In genomic region chr1:220888665-220888986, GRCh38 we compare ENCODE assay signal across 19 cellular contexts. TPM values are rescaled to one million over a fixed set of nuclear protein-coding genes. Genes with fewer than 3 reads are reported as not detected.
DNase-seq lines count a peak whose midpoint lies in the region; ATAC-seq and TF ChIP-seq lines count a peak whose summit lies in the region.
"Had no signal": no experiment of that assay in that cellular context is flagged by ENCODE, and none has a peak within 500 bp of the region (broad histone marks: within the 10 kb centered on the region; RNA-seq: fewer than 3 reads in every experiment).

No MANE protein-coding gene starts in this region.

- H2BK5ac ChIP-seq in H9 (ENCODE audit: insufficient read length, low read length) = no peak overlapping the region

- H3K36me3 ChIP-seq in muscle layer of colon (ENCODE audit: insufficient read depth, low read length) = peaks cover 29% of the 10 kb centered on the region

- no CpG with 5 or more reads among the region's 7 CpGs for WGBS in H9 (ENCODE audit: extremely low coverage, insufficient read length, low lambda C conversion rate)

- peak overlapping the region; percentile 12 for H3K4me2 ChIP-seq in H9 (ENCODE audit: insufficient read depth, insufficient read length, low read length)

- H3K9me3 ChIP-seq in H9 (ENCODE audit: control insufficient read depth, low read depth, low read length) (no peaks in the 10 kb centered on the region), muscle layer of colon (ENCODE audit: low read length) (no peaks in the 10 kb centered on the region)

- H3K27ac ChIP-seq in H9 (ENCODE audit: insufficient read length, low read depth, low read length) = no peak overlapping the region
- H3K27ac ChIP-seq in muscle layer of colon (ENCODE audit: low read depth, low read length) = peak overlapping the region; percentile 76
- H3K27ac ChIP-seq: GM23248 had no signal

- DNase-seq in H9 = no peak
- DNase-seq in type B pancreatic cell (ENCODE audit: extremely low spot score, unreplicated experiment) = peak; percentile 25
- no peak for DNase-seq in NCI-H2171 (lab: John Stamatoyannopoulos, UW)
- no peak for DNase-seq in UCSD-AML1 (lab: John Stamatoyannopoulos, UW; ENCODE audit: unreplicated experiment)
- DNase-seq: C1 segment of cervical spinal cord; Calu3; CD4-positive, alpha-beta memory T cell; COR-L47; DMS79 treated with DMSO at 0.1 percent for 48 hours; GF-D8; GM23248; HFFc6 had no signal

- H2BK20ac ChIP-seq in H9 (ENCODE audit: low read depth, low read length, poor library complexity, severe bottlenecking) = no peak overlapping the region

- H3K23me2 ChIP-seq in H9 (ENCODE audit: insufficient read length, low read depth, low read length, poor library complexity, severe bottlenecking) = peaks cover 9% of the 10 kb centered on the region

- no peak overlapping the region for H3K18ac ChIP-seq in H9 (ENCODE audit: insufficient read length, low read depth, low read length)

- no peak overlapping the region for H3K56ac ChIP-seq in H9 (ENCODE audit: insufficient read length, low read depth, low read length)

- H2BK120ac ChIP-seq in H9 (ENCODE audit: low read depth, low read length, poor library complexity, severe bottlenecking) = no peak overlapping the region

- TF ChIP-seq CTCF in H9 (conservative IDR thresholded peaks at IDR 0.05) (no peak), type B pancreatic cell (conservative IDR thresholded peaks at IDR 0.05) (no peak)

- intact Hi-C loops in dendritic cell treated with granulocyte-macrophage colony-stimulating factor and Interleukin-4, amounts not matched to agents 40 ng/mL and 50 ng/mL, for 4 days (cut with micrococcal nuclease) = no loop called here

- H3K4me3 Mint-ChIP-seq in H9 = peak overlapping the region in 1 of 2 experiments; percentile 69; a peak in 3 of 5 replicates
- H3K4me3 Mint-ChIP-seq in dendritic cell treated with granulocyte-macrophage colony-stimulating factor and Interleukin-4, amounts not matched to agents 40 ng/mL and 50 ng/mL, for 4 days = no peak overlapping the region
- H3K4me3 Mint-ChIP-seq in type B pancreatic cell = no peak overlapping the region

- peaks cover 3 to 14% of the 10 kb centered on the region in 2 experiments; a peak in 3 of 5 replicates for H3K9me3 Mint-ChIP-seq in H9
- H3K9me3 Mint-ChIP-seq in dendritic cell treated with granulocyte-macrophage colony-stimulating factor and Interleukin-4, amounts not matched to agents 40 ng/mL and 50 ng/mL, for 4 days = no peaks in the 10 kb centered on the region
- no peaks in the 10 kb centered on the region for H3K9me3 Mint-ChIP-seq in type B pancreatic cell

- no peak overlapping the region for H2AFZ ChIP-seq in H9 (ENCODE audit: low read length)
- H2AFZ ChIP-seq: GM23248 had no signal

- no peak overlapping the region for H4K5ac ChIP-seq in H9 (ENCODE audit: insufficient read length, low read depth, low read length)

- no peaks in the 10 kb centered on the region for H3K79me1 ChIP-seq in H9 (ENCODE audit: insufficient read depth, low read depth, low read length, poor library complexity, severe bottlenecking)

- H4K8ac ChIP-seq in H9 (replicated peaks; ENCODE audit: insufficient read length, low read depth, low read length) = no peak overlapping the region

- no peak overlapping the region for H3K23ac ChIP-seq in H9 (ENCODE audit: insufficient read length, low read depth, low read length)

- H3K4me3 ChIP-seq in muscle layer of colon (ENCODE audit: low read depth in 1 of 2, low read length in 2 of 2) = peak overlapping the region in 1 of 2 donors; percentile 12
- H3K4me3 ChIP-seq: GM23248 had no signal

- H3K9ac ChIP-seq in H9 (ENCODE audit: extremely low read depth, insufficient read length, low read length) = no peak overlapping the region
- no peak overlapping the region for H3K9ac ChIP-seq in muscle layer of colon (ENCODE audit: low read length)
- H3K9ac ChIP-seq: GM23248 had no signal

- no peak overlapping the region for H2BK12ac ChIP-seq in H9 (ENCODE audit: insufficient read length, low read depth, low read length)

- H2BK15ac ChIP-seq in H9 (ENCODE audit: low read depth, low read length) = no peak overlapping the region

- no peak overlapping the region for H2AK5ac ChIP-seq in H9 (ENCODE audit: insufficient read length, low read length)

- no peak for ATAC-seq in GM19023 (IDR thresholded peaks at IDR 0.05; ENCODE audit: unreplicated experiment)
- ATAC-seq in activated CD4-positive, CD25-positive, alpha-beta regulatory T cell treated with anti-CD3 and anti-CD28 coated beads, Interleukin-2, amount 50 U/mL, for 24 hours = no peak
- ATAC-seq: HCT116 had no signal

- H3K79me2 ChIP-seq in H9 (ENCODE audit: insufficient read depth, low read length) = no peaks in the 10 kb centered on the region

- no peak overlapping the region for H3K4ac ChIP-seq in H9 (ENCODE audit: low read depth, low read length)

- H3K27me3 ChIP-seq in H9 (ENCODE audit: insufficient read depth, low read length) = peaks cover 100% of the 10 kb centered on the region
- H3K27me3 ChIP-seq in muscle layer of colon (ENCODE audit: control insufficient read depth in 1 of 2, insufficient read depth in 2 of 2, low read length in 2 of 2) = no peaks in the 10 kb centered on the region

- no peaks in the 10 kb centered on the region; the same call in 1 of the 2 replicates for H3K4me1 ChIP-seq in H9 (ENCODE audit: insufficient read depth, low read length)
- H3K4me1 ChIP-seq in muscle layer of colon (ENCODE audit: insufficient read depth, low read length) = peaks cover 49% of the 10 kb centered on the region

- peaks cover 100% of the 10 kb centered on the region for H3K27me3 Mint-ChIP-seq in H9 (ENCODE audit: low read depth)
- H3K27me3 Mint-ChIP-seq in dendritic cell treated with granulocyte-macrophage colony-stimulating factor and Interleukin-4, amounts not matched to agents 40 ng/mL and 50 ng/mL, for 4 days = peaks cover 80% of the 10 kb centered on the region
- H3K27me3 Mint-ChIP-seq in type B pancreatic cell = peaks cover 100% of the 10 kb centered on the region

- peaks cover 37 to 67% of the 10 kb centered on the region in 2 experiments for H3K4me1 Mint-ChIP-seq in H9
- H3K4me1 Mint-ChIP-seq in dendritic cell treated with granulocyte-macrophage colony-stimulating factor and Interleukin-4, amounts not matched to agents 40 ng/mL and 50 ng/mL, for 4 days (ENCODE audit: low read depth) = peaks cover 85% of the 10 kb centered on the region
- H3K4me1 Mint-ChIP-seq in type B pancreatic cell (ENCODE audit: unreplicated experiment) = peaks cover 15% of the 10 kb centered on the region

- H4K91ac ChIP-seq in H9 (ENCODE audit: insufficient read length, low read depth, low read length) = no peak overlapping the region

- H3K36me3 Mint-ChIP-seq in H9 (ENCODE audit: insufficient read depth in 1 of 3, low read depth in 3 of 3) = no peaks in the 10 kb centered on the region; a peak in 2 of 7 replicates
- peaks cover 33% of the 10 kb centered on the region for H3K36me3 Mint-ChIP-seq in dendritic cell treated with granulocyte-macrophage colony-stimulating factor and Interleukin-4, amounts not matched to agents 40 ng/mL and 50 ng/mL, for 4 days (ENCODE audit: low read depth)
- H3K36me3 Mint-ChIP-seq in type B pancreatic cell = no peaks in the 10 kb centered on the region

- H3T11ph ChIP-seq in H9 (ENCODE audit: low read length) = no peak overlapping the region

- H4K20me1 ChIP-seq in H9 (ENCODE audit: control insufficient read depth, insufficient read depth, insufficient read length) = peaks cover 7% of the 10 kb centered on the region

- no peak overlapping the region for H3K14ac ChIP-seq in H9 (ENCODE audit: insufficient read depth, low read length)

- H3K27ac Mint-ChIP-seq in H9 = no peak overlapping the region
- H3K27ac Mint-ChIP-seq in dendritic cell treated with granulocyte-macrophage colony-stimulating factor and Interleukin-4, amounts not matched to agents 40 ng/mL and 50 ng/mL, for 4 days = peak overlapping the region; percentile 69
- no peak overlapping the region for H3K27ac Mint-ChIP-seq in type B pancreatic cell
- H3K27ac Mint-ChIP-seq: CD4-positive, alpha-beta memory T cell; HFFc6 had no signal

RNA-seq across cellular contexts. Expression of gene HLX, which starts 9.4 kb away (rescaled TPM):
- 0.37 and 0.88 TPM in 2 replicates for total RNA-seq in H9 (2021)
- total RNA-seq in type B pancreatic cell (ENCODE audit: low replicate concordance) = 0.64 and 2.3 TPM in 2 replicates
- total RNA-seq: A673, G401 had no signal
